8 cellular contexts compared by ENCODE assay signal in the genomic region with DNA sequence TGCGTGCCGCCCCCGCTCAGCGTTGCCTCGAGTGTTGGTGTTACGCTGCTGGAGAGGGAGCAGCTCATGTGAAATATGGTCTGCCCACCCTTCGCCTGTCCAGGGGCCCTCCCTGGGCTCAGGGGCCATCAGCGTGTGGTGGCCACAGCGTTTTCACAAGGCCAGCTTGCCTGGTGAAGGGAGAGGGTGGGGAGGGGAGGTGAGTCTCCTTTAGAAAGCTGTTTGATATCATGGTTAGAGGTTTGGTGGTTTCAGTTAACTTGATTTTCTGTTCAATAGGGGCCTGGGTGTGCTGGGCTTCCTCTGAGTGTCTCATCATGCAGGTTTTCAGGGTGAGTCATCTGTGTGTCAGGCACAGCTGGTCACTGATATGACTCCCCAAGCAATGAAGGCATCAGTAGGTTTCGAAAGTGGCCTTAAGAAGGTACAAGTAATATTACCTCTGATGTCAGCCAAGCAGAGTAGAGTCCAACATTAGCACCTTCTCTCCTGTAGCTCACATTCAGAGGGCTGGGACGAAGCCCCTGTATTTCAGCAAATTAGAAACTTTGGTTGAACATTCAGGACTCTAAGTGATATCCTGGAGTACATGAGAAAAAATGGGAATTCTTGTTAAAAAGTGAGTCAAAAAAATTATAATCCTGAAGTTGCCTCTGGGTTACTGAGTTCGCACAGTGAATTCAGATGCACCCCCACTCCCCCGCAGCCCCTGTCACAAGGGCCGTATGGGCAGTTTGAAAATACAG.
DNase-seq lines count a peak whose midpoint lies in the region; ATAC-seq and TF ChIP-seq lines count a peak whose summit lies in the region.

No MANE protein-coding gene starts in this region.

- H3K27me3 ChIP-seq in duodenal mucosa (ENCODE audit: control insufficient read depth in 1 of 2, insufficient read depth in 2 of 2, low read length in 2 of 2): no peaks in the 10 kb centered on the region

- no peak overlapping the region for H3K4me3 ChIP-seq in duodenal mucosa (ENCODE audit: low read depth in 1 of 2, low read length in 2 of 2)

- H3K27ac ChIP-seq in duodenal mucosa (ENCODE audit: low read depth, low read length): peak overlapping the region; percentile 71

- no peak for TF ChIP-seq CTCF in omental fat pad (IDR thresholded peaks at IDR 0.05)

- H3K9ac ChIP-seq in duodenal mucosa (ENCODE audit: low read depth in 1 of 2, low read length in 2 of 2): peak overlapping the region in 1 of 2 donors; percentile 33

- H3K9me3 ChIP-seq in duodenal mucosa (ENCODE audit: control insufficient read depth in 1 of 2, low read length in 2 of 2): no peaks in the 10 kb centered on the region

- ATAC-seq in omental fat pad (ENCODE audit: low FRiP score) (peak; percentile 84), HG03108 (IDR thresholded peaks at IDR 0.05; ENCODE audit: unreplicated experiment) (no peak)

- peaks cover 0 to 3% of the 10 kb centered on the region in 2 donors for H3K36me3 ChIP-seq in duodenal mucosa (ENCODE audit: control insufficient read depth in 1 of 2, insufficient read depth in 2 of 2, low read length in 2 of 2)

- H3K4me1 ChIP-seq in duodenal mucosa (ENCODE audit: control insufficient read depth in 1 of 2, insufficient read depth in 2 of 2, low read length in 2 of 2): peaks cover 29 to 39% of the 10 kb centered on the region in 2 donors

- DNase-seq in activated T-cell treated with anti-CD3 and anti-CD28 coated beads for 48 hours (ENCODE audit: low read depth) (peak; percentile 18), OCI-M2 (lab: John Stamatoyannopoulos, UW; ENCODE audit: unreplicated experiment) (peak; percentile 11), omental fat pad (ENCODE audit: low spot score) (no peak), anterior cingulate cortex (lab: John Stamatoyannopoulos, UW) (no peak), retina (no peak)
- DNase-seq in activated T-cell treated with anti-CD3 and anti-CD28 coated beads, Interleukin-2, amount 50 U/mL, for 1 hour: no peak

Comparison
In these comparisons a context has a peak if more than half of its experiments do, and no peak if none do; other contexts are left out.
1. DNase-seq: peak in activated T-cell treated with anti-CD3 and anti-CD28 coated beads for 48 hours (single experiment) and OCI-M2 (single experiment); none in activated T-cell treated with anti-CD3 and anti-CD28 coated beads, Interleukin-2, amount 50 U/mL, for 1 hour (single experiment), omental fat pad (single experiment), anterior cingulate cortex (0 of 58) and retina (single experiment).